Comparison of ENCODE assay signal across 12 cellular contexts in the genomic region with DNA sequence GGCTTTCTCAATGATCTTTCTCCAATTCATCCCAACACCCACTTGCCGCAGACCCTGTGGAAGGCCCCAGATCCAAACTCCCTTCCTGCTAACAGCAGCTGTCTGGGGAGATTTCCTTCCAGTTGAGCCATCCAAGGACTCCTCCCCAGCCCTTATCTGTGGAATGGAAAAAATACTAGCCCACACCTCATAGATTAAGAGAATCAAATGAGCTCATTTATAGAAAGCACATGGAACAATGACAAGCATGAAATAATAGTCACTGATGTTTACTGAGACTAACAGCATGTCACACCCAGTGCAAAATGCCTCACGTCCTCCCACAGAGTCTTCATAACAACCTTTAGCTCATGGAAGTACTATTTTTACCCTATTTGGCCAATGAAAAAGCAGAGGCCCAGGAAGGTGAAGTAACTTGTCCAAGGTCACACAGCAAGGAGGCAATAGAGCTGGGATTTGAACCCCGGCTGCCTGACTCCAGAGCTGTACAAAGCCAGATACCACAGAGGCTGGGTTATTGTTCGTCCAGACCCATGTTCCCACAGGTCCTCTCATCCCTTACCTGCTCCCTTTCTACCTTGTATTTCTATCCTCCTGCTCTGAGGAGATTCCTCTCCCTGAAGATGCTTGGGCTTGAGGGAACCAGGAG. TPM values are rescaled to one million over a fixed set of nuclear protein-coding genes. Genes with fewer than 3 reads are reported as not detected.
DNase-seq lines count a peak whose midpoint lies in the region; ATAC-seq and TF ChIP-seq lines count a peak whose summit lies in the region.
"Had no signal": no experiment of that assay in that cellular context is flagged by ENCODE, and none has a peak within 500 bp of the region (broad histone marks: within the 10 kb centered on the region; RNA-seq: fewer than 3 reads in every experiment).

No MANE protein-coding gene starts in this region.

- CTCF ChIA-PET in activated CD8-positive, alpha-beta T cell treated with anti-CD3 and anti-CD28 coated beads, Interleukin-2, amount 10 ng/mL, durations not matched to agents 7 days and 5 days (lab: Charles Lee): interaction anchor here (0.8 to 2.3 kb wide), 5 partner anchors 17 to 55 kb away, joined by 3 to 11 read pairs (median 4); no protein-coding TSS in a partner anchor
- CTCF ChIA-PET in GM10248 (lab: Yijun Ruan, JAX): interaction anchor here (0.8 to 2.3 kb wide), 3 partner anchors 9 to 49 kb away, joined by 3 to 12 read pairs (median 3); no protein-coding TSS in a partner anchor
- CTCF ChIA-PET in WTC11 (lab: Charles Lee): interaction anchor here (0.9 kb wide), 1 partner anchor 50 kb away, joined by 6 read pairs; no protein-coding TSS in a partner anchor

- no peaks in the 10 kb centered on the region for H3K9me3 ChIP-seq in KOPT-K1 (ENCODE audit: insufficient read depth, low read length, poor library complexity, severe bottlenecking)
- H3K9me3 ChIP-seq: adrenal gland had no signal

- POLR2A ChIA-PET in activated CD8-positive, alpha-beta T cell treated with anti-CD3 and anti-CD28 coated beads, Interleukin-2, amount 10 ng/mL, durations not matched to agents 7 days and 5 days (lab: Charles Lee): interaction anchor here (0.9 to 1.5 kb wide), 3 partner anchors 10 to 22 kb away, joined by 3 read pairs; no protein-coding TSS in a partner anchor
- POLR2A ChIA-PET in GM10248 (lab: Yijun Ruan, JAX): no interaction called here
- POLR2A ChIA-PET in WTC11 (lab: Charles Lee): no interaction called here

- no peak overlapping the region for H3K9ac ChIP-seq in rectal smooth muscle tissue (ENCODE audit: low read length)

- H3K4me1 ChIP-seq in rectal smooth muscle tissue (ENCODE audit: control insufficient read depth, insufficient read depth, low read length): peaks cover 8% of the 10 kb centered on the region
- H3K4me1 ChIP-seq: foreskin keratinocyte had no signal

- intact Hi-C loops in Right ventricle myocardium superior (cut with DNase I): no loop called here

- DNase-seq in activated CD8-positive, alpha-beta T cell treated with anti-CD3 and anti-CD28 coated beads, Interleukin-2, amount 10 ng/mL, durations not matched to agents 7 days and 5 days: no peak
- no peak for DNase-seq in Right ventricle myocardium superior
- no peak for DNase-seq in HK-2 (ENCODE audit: unreplicated experiment)
- no peak for DNase-seq in GM10248 (ENCODE audit: extremely low spot score)
- DNase-seq in WTC11 (ENCODE audit: low spot score): no peak
- DNase-seq: adrenal gland, DND-41, foreskin keratinocyte, NCI-H2171 had no signal

- H3K27me3 ChIP-seq in rectal smooth muscle tissue (ENCODE audit: control insufficient read depth, insufficient read depth, low read length): no peaks in the 10 kb centered on the region
- H3K27me3 ChIP-seq: adrenal gland had no signal

- H3K4me3 Mint-ChIP-seq in activated CD8-positive, alpha-beta T cell treated with anti-CD3 and anti-CD28 coated beads, Interleukin-2, amount 10 ng/mL, durations not matched to agents 7 days and 5 days: no peak overlapping the region
- H3K4me3 Mint-ChIP-seq in WTC11: no peak overlapping the region

- peaks cover 46% of the 10 kb centered on the region for H3K36me3 Mint-ChIP-seq in activated CD8-positive, alpha-beta T cell treated with anti-CD3 and anti-CD28 coated beads, Interleukin-2, amount 10 ng/mL, durations not matched to agents 7 days and 5 days (ENCODE audit: low read depth)
- H3K36me3 Mint-ChIP-seq in WTC11: no peaks in the 10 kb centered on the region

- H3K36me3 ChIP-seq in KOPT-K1 (ENCODE audit: insufficient read depth, low read length) (no peaks in the 10 kb centered on the region), rectal smooth muscle tissue (ENCODE audit: control insufficient read depth, insufficient read depth, low read length) (no peaks in the 10 kb centered on the region)
- H3K36me3 ChIP-seq: adrenal gland had no signal

- H3K9me3 Mint-ChIP-seq in activated CD8-positive, alpha-beta T cell treated with anti-CD3 and anti-CD28 coated beads, Interleukin-2, amount 10 ng/mL, durations not matched to agents 7 days and 5 days (ENCODE audit: insufficient read depth): peaks cover 4% of the 10 kb centered on the region
- no peaks in the 10 kb centered on the region for H3K9me3 Mint-ChIP-seq in WTC11

- H3K27me3 Mint-ChIP-seq in activated CD8-positive, alpha-beta T cell treated with anti-CD3 and anti-CD28 coated beads, Interleukin-2, amount 10 ng/mL, durations not matched to agents 7 days and 5 days (ENCODE audit: low read depth): no peaks in the 10 kb centered on the region
- H3K27me3 Mint-ChIP-seq in WTC11 (ENCODE audit: low read depth): no peaks in the 10 kb centered on the region; the same call in none of the 2 replicates

- H3K27ac ChIP-seq in KOPT-K1 (ENCODE audit: low read depth, low read length, poor library complexity, severe bottlenecking) (peak overlapping the region; percentile 97), rectal smooth muscle tissue (ENCODE audit: low read depth, low read length) (peak overlapping the region; percentile 32)
- H3K27ac ChIP-seq: foreskin keratinocyte had no signal

- H3K27ac Mint-ChIP-seq in activated CD8-positive, alpha-beta T cell treated with anti-CD3 and anti-CD28 coated beads, Interleukin-2, amount 10 ng/mL, durations not matched to agents 7 days and 5 days: peak overlapping the region; percentile 96
- no peak overlapping the region; the same call in 1 of the 2 replicates for H3K27ac Mint-ChIP-seq in WTC11

- no peak overlapping the region for H3K4me3 ChIP-seq in rectal smooth muscle tissue (ENCODE audit: low read length)
- H3K4me3 ChIP-seq: adrenal gland had no signal

- no peak for ATAC-seq in activated CD8-positive, alpha-beta T cell treated with anti-CD3 and anti-CD28 coated beads, Interleukin-2, amount 10 ng/mL, durations not matched to agents 7 days and 5 days
- ATAC-seq in Right ventricle myocardium superior (ENCODE audit: poor library complexity): peak; percentile 52
- ATAC-seq in GM18502 (IDR thresholded peaks at IDR 0.05; ENCODE audit: poor library complexity, unreplicated experiment): no peak
- ATAC-seq in WTC11: no peak
- ATAC-seq: foreskin keratinocyte had no signal

- no peak for TF ChIP-seq CTCF in GM10248 (IDR thresholded peaks at IDR 0.05; ENCODE audit: control extremely low read depth, extremely low read depth, low read depth, missing control alignments)
- no peak for TF ChIP-seq CTCF in WTC11 (IDR thresholded peaks at IDR 0.05)

- peaks cover 77% of the 10 kb centered on the region for H3K4me1 Mint-ChIP-seq in activated CD8-positive, alpha-beta T cell treated with anti-CD3 and anti-CD28 coated beads, Interleukin-2, amount 10 ng/mL, durations not matched to agents 7 days and 5 days (ENCODE audit: low read depth)
- peaks cover 6% of the 10 kb centered on the region; the same call in 1 of the 2 replicates for H3K4me1 Mint-ChIP-seq in WTC11

TF ChIP-seq in WTC11, 78 proteins besides CTCF, POLR2A, EP300 and RAD21:
- TF ChIP-seq PRRX2 (CRISPR knock-in tag; IDR thresholded peaks at IDR 0.05) (no peak), SMAD3 (CRISPR knock-in tag; IDR thresholded peaks at IDR 0.05; ENCODE audit: borderline replicate concordance) (no peak), RELA (CRISPR knock-in tag; IDR thresholded peaks at IDR 0.05; ENCODE audit: borderline replicate concordance) (no peak), GABPB1 (CRISPR knock-in tag; IDR thresholded peaks at IDR 0.05) (no peak), FOXK1 (CRISPR knock-in tag; IDR thresholded peaks at IDR 0.05) (no peak), JAZF1 (CRISPR knock-in tag; IDR thresholded peaks at IDR 0.05) (no peak), TCF7 (CRISPR knock-in tag; IDR thresholded peaks at IDR 0.05; ENCODE audit: low read depth) (no peak), FOXJ3 (CRISPR knock-in tag; IDR thresholded peaks at IDR 0.05; ENCODE audit: borderline replicate concordance) (no peak)
- TF ChIP-seq, protein P1, sequence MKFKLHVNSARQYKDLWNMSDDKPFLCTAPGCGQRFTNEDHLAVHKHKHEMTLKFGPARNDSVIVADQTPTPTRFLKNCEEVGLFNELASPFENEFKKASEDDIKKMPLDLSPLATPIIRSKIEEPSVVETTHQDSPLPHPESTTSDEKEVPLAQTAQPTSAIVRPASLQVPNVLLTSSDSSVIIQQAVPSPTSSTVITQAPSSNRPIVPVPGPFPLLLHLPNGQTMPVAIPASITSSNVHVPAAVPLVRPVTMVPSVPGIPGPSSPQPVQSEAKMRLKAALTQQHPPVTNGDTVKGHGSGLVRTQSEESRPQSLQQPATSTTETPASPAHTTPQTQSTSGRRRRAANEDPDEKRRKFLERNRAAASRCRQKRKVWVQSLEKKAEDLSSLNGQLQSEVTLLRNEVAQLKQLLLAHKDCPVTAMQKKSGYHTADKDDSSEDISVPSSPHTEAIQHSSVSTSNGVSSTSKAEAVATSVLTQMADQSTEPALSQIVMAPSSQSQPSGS (CRISPR knock-in tag; IDR thresholded peaks at IDR 0.05; ENCODE audit: borderline replicate concordance, low read depth): no peak
- TF ChIP-seq, protein P2, sequence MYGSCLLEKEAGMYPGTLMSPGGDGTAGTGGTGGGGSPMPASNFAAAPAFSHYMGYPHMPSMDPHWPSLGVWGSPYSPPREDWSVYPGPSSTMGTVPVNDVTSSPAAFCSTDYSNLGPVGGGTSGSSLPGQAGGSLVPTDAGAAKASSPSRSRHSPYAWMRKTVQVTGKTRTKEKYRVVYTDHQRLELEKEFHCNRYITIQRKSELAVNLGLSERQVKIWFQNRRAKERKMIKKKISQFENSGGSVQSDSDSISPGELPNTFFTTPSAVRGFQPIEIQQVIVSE (CRISPR knock-in tag; IDR thresholded peaks at IDR 0.05; ENCODE audit: borderline replicate concordance): no peak
- TF ChIP-seq, protein P3, sequence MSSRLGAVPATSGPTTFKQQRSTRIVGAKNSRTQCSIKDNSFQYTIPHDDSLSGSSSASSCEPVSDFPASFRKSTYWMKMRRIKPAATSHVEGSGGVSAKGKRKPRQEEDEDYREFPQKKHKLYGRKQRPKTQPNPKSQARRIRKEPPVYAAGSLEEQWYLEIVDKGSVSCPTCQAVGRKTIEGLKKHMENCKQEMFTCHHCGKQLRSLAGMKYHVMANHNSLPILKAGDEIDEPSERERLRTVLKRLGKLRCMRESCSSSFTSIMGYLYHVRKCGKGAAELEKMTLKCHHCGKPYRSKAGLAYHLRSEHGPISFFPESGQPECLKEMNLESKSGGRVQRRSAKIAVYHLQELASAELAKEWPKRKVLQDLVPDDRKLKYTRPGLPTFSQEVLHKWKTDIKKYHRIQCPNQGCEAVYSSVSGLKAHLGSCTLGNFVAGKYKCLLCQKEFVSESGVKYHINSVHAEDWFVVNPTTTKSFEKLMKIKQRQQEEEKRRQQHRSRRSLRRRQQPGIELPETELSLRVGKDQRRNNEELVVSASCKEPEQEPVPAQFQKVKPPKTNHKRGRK (CRISPR knock-in tag; IDR thresholded peaks at IDR 0.05; ENCODE audit: borderline replicate concordance): no peak

RNA-seq across cellular contexts. Expression of a gene that starts 23.4 kb away (rescaled TPM):
- total RNA-seq in activated CD8-positive, alpha-beta T cell treated with anti-CD3 and anti-CD28 coated beads, Interleukin-2, amount 10 ng/mL, durations not matched to agents 7 days and 5 days: 1 to 10 TPM; 1.9 to 2.5 TPM
- total RNA-seq in Right ventricle myocardium superior: 26.9 TPM
- 24.3 to 37.0 TPM (median 34.4 TPM) in 3 replicates for total RNA-seq in WTC11 (2021)
- total RNA-seq: foreskin keratinocyte had no signal
